In genomic region chr19:5002143-5002542, GRCh38 we compare ENCODE assay signal across 1 cellular context.
TF ChIP-seq lines count a peak whose summit lies in the region.

No MANE protein-coding gene starts in this region.

TF ChIP-seq in HepG2, 621 proteins besides CTCF, POLR2A, EP300 and RAD21 (continued from another document and continues in another):
- TF ChIP-seq FOXP4 (CRISPR knock-in tag; IDR thresholded peaks at IDR 0.05) (peak; percentile 58), HOMEZ (CRISPR knock-in tag; IDR thresholded peaks at IDR 0.05; ENCODE audit: low read depth) (0 out of 2 replicates have a peak, but pooled peaks have one; percentile 35), TEAD3 (CRISPR knock-in tag; optimal IDR thresholded peaks at IDR 0.05; ENCODE audit: borderline replicate concordance) (peak; percentile 74), ZNF549 (CRISPR knock-in tag; IDR thresholded peaks at IDR 0.05) (no peak), ZNF350 (CRISPR knock-in tag; IDR thresholded peaks at IDR 0.05; ENCODE audit: borderline replicate concordance, low read depth) (no peak), ZSCAN22 (CRISPR knock-in tag; IDR thresholded peaks at IDR 0.05) (no peak), FOXJ3 (CRISPR knock-in tag; IDR thresholded peaks at IDR 0.05; ENCODE audit: borderline replicate concordance) (0 out of 2 replicates have a peak, but pooled peaks have one; percentile 38), DRAP1 (CRISPR knock-in tag; IDR thresholded peaks at IDR 0.05) (no peak), ZFP36L1 (CRISPR knock-in tag; IDR thresholded peaks at IDR 0.05) (no peak), ZNF704 (CRISPR knock-in tag; IDR thresholded peaks at IDR 0.05; ENCODE audit: borderline replicate concordance) (no peak), THAP11 (CRISPR knock-in tag; IDR thresholded peaks at IDR 0.05) (no peak), IKZF5 (CRISPR knock-in tag; IDR thresholded peaks at IDR 0.05) (peak; percentile 61; the same call in 1 of the 2 replicates), ZNF710 (CRISPR knock-in tag; IDR thresholded peaks at IDR 0.05; ENCODE audit: borderline replicate concordance) (peak; percentile 98), MEF2D (CRISPR knock-in tag; IDR thresholded peaks at IDR 0.05) (0 out of 2 replicates have a peak, but pooled peaks have one; percentile 41), ARNTL (CRISPR knock-in tag; IDR thresholded peaks at IDR 0.05) (no peak), GATAD2A (CRISPR knock-in tag; IDR thresholded peaks at IDR 0.05) (peak; percentile 77), NR2F6 (IDR thresholded peaks at IDR 0.05) (peak; percentile 89), NR2F6 (CRISPR knock-in tag; IDR thresholded peaks at IDR 0.05) (peak; percentile 92), ZNF784 (CRISPR knock-in tag; IDR thresholded peaks at IDR 0.05; ENCODE audit: borderline replicate concordance) (no peak), ZNF142 (CRISPR knock-in tag; IDR thresholded peaks at IDR 0.05) (no peak), ZNF790 (CRISPR knock-in tag; IDR thresholded peaks at IDR 0.05; ENCODE audit: borderline replicate concordance) (no peak), THRA (CRISPR knock-in tag; IDR thresholded peaks at IDR 0.05; ENCODE audit: borderline replicate concordance) (peak; percentile 77; the same call in 1 of the 2 replicates), ZNF724P (CRISPR knock-in tag; IDR thresholded peaks at IDR 0.05; ENCODE audit: borderline replicate concordance) (no peak), MXD4 (CRISPR knock-in tag; IDR thresholded peaks at IDR 0.05) (no peak), ZKSCAN1 (IDR thresholded peaks at IDR 0.05; ENCODE audit: low read length) (no peak), AHR (CRISPR knock-in tag; IDR thresholded peaks at IDR 0.05) (no peak), JUNB (CRISPR knock-in tag; IDR thresholded peaks at IDR 0.05; ENCODE audit: borderline replicate concordance) (peak; percentile 62; the same call in 1 of the 2 replicates), MED1 (CRISPR knock-in tag; IDR thresholded peaks at IDR 0.05) (peak; percentile 49; the same call in 1 of the 2 replicates), ZNF121 (CRISPR knock-in tag; IDR thresholded peaks at IDR 0.05) (no peak), ADNP (CRISPR knock-in tag; IDR thresholded peaks at IDR 0.05) (no peak), HMG20A (CRISPR knock-in tag; IDR thresholded peaks at IDR 0.05; ENCODE audit: borderline replicate concordance) (peak; percentile 39; the same call in 1 of the 2 replicates), ZKSCAN8 (CRISPR knock-in tag; IDR thresholded peaks at IDR 0.05; ENCODE audit: borderline replicate concordance) (no peak), AKNA (CRISPR knock-in tag; IDR thresholded peaks at IDR 0.05; ENCODE audit: borderline replicate concordance) (no peak), ZNF589 (CRISPR knock-in tag; conservative IDR thresholded peaks at IDR 0.05) (no peak)
